15 cellular contexts compared by ENCODE assay signal in the genomic region with DNA sequence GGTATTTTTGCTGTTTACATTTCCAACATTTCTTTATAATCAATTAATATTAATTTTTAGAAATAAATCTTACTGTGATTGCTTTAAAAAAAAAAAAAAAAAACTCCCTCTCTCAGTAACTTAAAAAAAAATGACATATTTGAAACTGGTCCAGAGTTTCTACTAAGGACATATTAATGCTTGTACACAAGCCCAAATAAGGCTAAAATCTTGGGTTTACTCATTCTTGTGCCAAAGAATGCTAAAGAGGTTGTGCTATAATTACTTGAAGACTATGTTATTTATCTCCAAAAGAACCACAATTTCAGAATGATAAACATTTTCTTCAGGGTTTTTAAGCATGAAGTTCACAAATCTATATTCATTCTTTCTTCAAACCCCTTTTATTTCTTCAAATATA. TPM values are rescaled to one million over a fixed set of nuclear protein-coding genes. Genes with fewer than 3 reads are reported as not detected.
DNase-seq lines count a peak whose midpoint lies in the region; ATAC-seq, FAIRE-seq and TF ChIP-seq lines count a peak whose summit lies in the region.
"Had no signal": no experiment of that assay in that cellular context is flagged by ENCODE, and none has a peak within 500 bp of the region (broad histone marks: within the 10 kb centered on the region; RNA-seq: fewer than 3 reads in every experiment).

No MANE protein-coding gene starts in this region.

- H3K27ac ChIP-seq in ACC112 (ENCODE audit: low read depth, low read length) (peak overlapping the region; percentile 47), osteoblast (ENCODE audit: low read depth, low read length) (no peak overlapping the region), A673 (ENCODE audit: low read depth, low read length, poor library complexity, severe bottlenecking) (no peak overlapping the region)

- POLR2A ChIA-PET in A673 (lab: Charles Lee; ENCODE audit: low non-redundant PET), result no interaction called here

- H3K9me3 ChIP-seq in osteoblast (ENCODE audit: low read depth, low read length) (no peaks in the 10 kb centered on the region), A673 (ENCODE audit: low read depth, low read length, poor library complexity, severe bottlenecking) (no peaks in the 10 kb centered on the region)

- H3K79me2 ChIP-seq in ACC112 (ENCODE audit: control insufficient read depth, insufficient read depth, low read length, unreplicated experiment), result peaks cover 37% of the 10 kb centered on the region
- H3K79me2 ChIP-seq in osteoblast (ENCODE audit: insufficient read depth, low read length), result peaks cover 41% of the 10 kb centered on the region

- H2AFZ ChIP-seq in ACC112 (ENCODE audit: low read length, unreplicated experiment) (no peak overlapping the region), osteoblast (ENCODE audit: low read length) (no peak overlapping the region)

- H3K27me3 ChIP-seq in ACC112 (ENCODE audit: insufficient read depth, low read length) (no peaks in the 10 kb centered on the region), osteoblast (ENCODE audit: insufficient read depth, low read length) (no peaks in the 10 kb centered on the region), A673 (replicated peaks; ENCODE audit: insufficient read depth, low read depth, low read length, poor library complexity) (no peaks in the 10 kb centered on the region)

- H3K36me3 ChIP-seq in ACC112 (ENCODE audit: insufficient read depth, low read length) (peaks cover 30% of the 10 kb centered on the region), osteoblast (ENCODE audit: insufficient read depth, low read length) (peaks cover 32% of the 10 kb centered on the region), A673 (ENCODE audit: insufficient read depth, low read length, poor library complexity, severe bottlenecking) (peaks cover 65% of the 10 kb centered on the region)

- ATAC-seq in HG03175 (IDR thresholded peaks at IDR 0.05; ENCODE audit: unreplicated experiment), result no peak
- ATAC-seq: naive thymus-derived CD4-positive, alpha-beta T cell had no signal

- H3K4me2 ChIP-seq in osteoblast (ENCODE audit: insufficient read depth, low read length), result no peak overlapping the region

- intact Hi-C loops in A673 (cut with micrococcal nuclease; ENCODE audit: unreplicated experiment), result loop anchor here (10.0 kb wide), 1 partner anchor 411 kb away; no protein-coding TSS in a partner anchor

- H3K4me3 Mint-ChIP-seq in HFFc6, result no peak overlapping the region; the same call in 1 of the 2 replicates
- H3K4me3 Mint-ChIP-seq: activated CD4-positive, alpha-beta memory T cell treated with anti-CD3 and anti-CD28 coated beads, Interleukin-2, amount 10 ng/mL, durations not matched to agents 7 days and 5 days; naive thymus-derived CD4-positive, alpha-beta T cell had no signal

- no peak overlapping the region for H3K27ac Mint-ChIP-seq in HFFc6
- H3K27ac Mint-ChIP-seq: activated CD4-positive, alpha-beta memory T cell treated with anti-CD3 and anti-CD28 coated beads, Interleukin-2, amount 10 ng/mL, durations not matched to agents 7 days and 5 days had no signal

- no peak for TF ChIP-seq CTCF in HFFc6 (IDR thresholded peaks at IDR 0.05)
- TF ChIP-seq CTCF in osteoblast (IDR thresholded peaks at IDR 0.05; ENCODE audit: extremely low read depth, low read depth, low read length), result no peak
- TF ChIP-seq CTCF in A673 (conservative IDR thresholded peaks at IDR 0.05; ENCODE audit: low read depth, low read length), result no peak

- no peaks in the 10 kb centered on the region for H3K27me3 Mint-ChIP-seq in HFFc6 (ENCODE audit: insufficient read depth)
- H3K27me3 Mint-ChIP-seq: activated CD4-positive, alpha-beta memory T cell treated with anti-CD3 and anti-CD28 coated beads, Interleukin-2, amount 10 ng/mL, durations not matched to agents 7 days and 5 days; naive thymus-derived CD4-positive, alpha-beta T cell had no signal

- H3K4me3 ChIP-seq in ACC112 (ENCODE audit: low read depth, low read length) (no peak overlapping the region), osteoblast (ENCODE audit: insufficient read depth, low read length) (no peak overlapping the region), A673 (ENCODE audit: low read depth, low read length, poor library complexity, severe bottlenecking) (no peak overlapping the region)
- H3K4me3 ChIP-seq: skin epidermis had no signal

- FAIRE-seq in endometrium (lab: Jason Lieb, UNC), result peak; percentile 94

- DNase-seq in HFFc6 (peak; percentile 47), osteoblast (ENCODE audit: insufficient read length, low spot score, missing footprints) (peak; percentile 43), SHP77 treated with DMSO at 0.1 percent for 48 hours (lab: John Stamatoyannopoulos, UW) (no peak), A673 (ENCODE audit: low spot score) (no peak), NCI-H226 (no peak)
- DNase-seq: activated CD4-positive, alpha-beta memory T cell treated with anti-CD3 and anti-CD28 coated beads, Interleukin-2, amount 10 ng/mL, durations not matched to agents 7 days and 5 days; activated naive CD4-positive, alpha-beta T cell treated with Interleukin-2 at 50 U/mL for 16 hours; C1 segment of cervical spinal cord; Karpas-422; naive thymus-derived CD4-positive, alpha-beta T cell; OCI-M1 had no signal

- peaks cover 25% of the 10 kb centered on the region for H3K36me3 Mint-ChIP-seq in HFFc6 (ENCODE audit: low read depth)

- CTCF ChIA-PET in A673 (lab: Charles Lee), result no interaction called here

- no TSS peak for BruUV-seq in A673 (replicated peaks; lab: Mats Ljungman, UMichigan)

- H4K20me1 ChIP-seq in osteoblast (ENCODE audit: insufficient read depth, low read length), result peaks cover 9% of the 10 kb centered on the region

- H3K4me1 ChIP-seq in ACC112 (ENCODE audit: control insufficient read depth, insufficient read depth, low read length, unreplicated experiment) (peaks cover 19% of the 10 kb centered on the region), osteoblast (ENCODE audit: insufficient read depth, low read length) (peaks cover 19% of the 10 kb centered on the region), A673 (ENCODE audit: insufficient read depth, low read length, poor library complexity, severe bottlenecking) (peaks cover 18% of the 10 kb centered on the region)

- H3K4me1 Mint-ChIP-seq in HFFc6 (ENCODE audit: low read depth), result peaks cover 39% of the 10 kb centered on the region

- H3K9me3 Mint-ChIP-seq in HFFc6, result no peaks in the 10 kb centered on the region
- H3K9me3 Mint-ChIP-seq: activated CD4-positive, alpha-beta memory T cell treated with anti-CD3 and anti-CD28 coated beads, Interleukin-2, amount 10 ng/mL, durations not matched to agents 7 days and 5 days; naive thymus-derived CD4-positive, alpha-beta T cell had no signal

RNA-seq across cellular contexts. Expression of gene PHF14, which starts 39.4 kb away (rescaled TPM):
- 10 to 100 TPM; 11.4 to 15.8 (median 13.3) TPM for total RNA-seq in HFFc6 (2021; fragmentation: NEBNext Ultra II Directional; extraction: Animal tissue kit (Norgen Biotek cat#: 25700))
- 36.9 and 38.0 TPM in 2 replicates for total RNA-seq in osteoblast
- total RNA-seq in A673 (2021), result 75.4 and 79.5 TPM in 2 replicates

Comparison
In these comparisons a context has a peak if more than half of its experiments do, and no peak if none do; other contexts are left out.
1. DNase-seq: peak in HFFc6 (single experiment) and osteoblast (single experiment); none in SHP77 treated with DMSO at 0.1 percent for 48 hours (single experiment), A673 (single experiment) and NCI-H226 (single experiment).